ENCODE assay signal across 19 cellular contexts in the genomic region with DNA sequence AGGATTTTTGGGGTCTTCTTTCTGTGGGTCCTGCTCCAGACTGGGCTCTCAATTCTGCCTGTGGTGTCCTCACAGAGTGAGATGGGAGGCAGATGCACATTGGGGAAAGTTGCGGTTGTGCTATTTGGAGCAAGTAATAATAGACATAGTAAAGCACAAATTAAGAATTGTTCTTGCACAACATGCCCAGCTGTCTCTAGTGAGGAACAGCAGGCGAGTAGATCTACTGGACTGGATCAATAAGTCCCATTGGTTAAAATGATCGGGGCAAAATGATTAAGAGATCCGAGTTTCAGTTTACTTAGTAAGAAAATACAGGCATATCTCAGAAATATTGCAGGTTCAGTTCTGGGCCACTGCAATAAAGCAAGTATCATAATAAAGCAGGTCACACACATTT.
"Had no signal": no experiment of that assay in that cellular context is flagged by ENCODE, and none has a peak within 500 bp of the region (broad histone marks: within the 10 kb centered on the region; RNA-seq: fewer than 3 reads in every experiment).

No MANE protein-coding gene starts in this region.

- H3K4me3 ChIP-seq: MG63, SJSA1, SK-N-MC had no signal

- H3K27me3 ChIP-seq: SJSA1 had no signal

- H3K36me3 ChIP-seq: MG63, SJSA1 had no signal

- H3K4me1 ChIP-seq: SJSA1 had no signal

- DNase-seq: IMR-90; Karpas-422; KG1; MG63; NCI-H1092; NCI-H1436; NCI-H187; NCI-H2029; NCI-H2081 treated with DMSO at 0.1 percent for 48 hours; NCI-H2227 treated with DMSO at 0.1 percent for 48 hours; NCI-H524 treated with DMSO at 0.1 percent for 48 hours; NCI-H69; NCI-H774; NK-92 treated with Interleukin-12 subunit alpha and Interleukin-12 subunit beta, amount 100 ng/mL, for 24 hours; Right ventricle myocardium superior; RPMI8226; SIG-M5 had no signal

- H3K9me3 ChIP-seq: MG63, SJSA1 had no signal

- H3K27ac ChIP-seq: SJSA1, SK-N-MC had no signal
